ENCODE assay signal across 12 cellular contexts in the genomic region with DNA sequence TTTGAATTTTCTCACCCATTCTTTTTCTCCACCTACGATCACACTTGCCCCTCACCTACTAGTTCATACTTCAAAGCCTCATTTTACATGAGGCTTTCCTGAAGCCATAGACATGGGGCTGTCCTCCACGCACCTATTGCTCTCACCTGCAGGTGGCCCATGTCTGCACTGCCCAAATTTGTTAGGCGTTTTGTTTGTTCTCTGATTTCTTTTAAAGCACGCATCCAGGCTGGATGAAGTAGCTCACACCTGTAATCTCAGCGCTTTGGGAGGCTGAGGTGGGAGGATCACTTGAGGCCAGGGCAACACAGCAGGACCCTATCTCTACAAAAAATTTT.
A peak's percentile ranks its signal among the peaks of the same experiment; 100 is the strongest.
DNase-seq lines count a peak whose midpoint lies in the region; ATAC-seq, FAIRE-seq and TF ChIP-seq lines count a peak whose summit lies in the region.
"Had no signal": no experiment of that assay in that cellular context is flagged by ENCODE, and none has a peak within 500 bp of the region (broad histone marks: within the 10 kb centered on the region; RNA-seq: fewer than 3 reads in every experiment).

No MANE protein-coding gene starts in this region.

- peaks cover 5% of the 10 kb centered on the region; the same call in 1 of the 2 replicates for H3F3A ChIP-seq in Loucy (ENCODE audit: low read depth)

- H3K9me3 Mint-ChIP-seq in CD4-positive, alpha-beta T cell, result no peaks in the 10 kb centered on the region

- SMC1A ChIA-PET in GM12878 (lab: Charles Lee; ENCODE audit: uncharacterized antibody, unreplicated experiment), result interaction anchor here (0.9 to 14.9 kb wide), 20 partner anchors 4 to 264 kb away, joined by 3 to 304 read pairs (median 7); no protein-coding TSS in a partner anchor

- no peaks in the 10 kb centered on the region for H3K9me2 ChIP-seq in Loucy (replicated peaks; ENCODE audit: low read depth, low read length)

- H3K27ac ChIP-seq in CD4-positive, alpha-beta T cell (ENCODE audit: low read depth, low read length), result peak overlapping the region; percentile 83
- peak overlapping the region; percentile 52 for H3K27ac ChIP-seq in GM12878 (ENCODE audit: control insufficient read depth, insufficient read depth)
- H3K27ac ChIP-seq: left ventricle myocardium inferior, suprapubic skin had no signal

- H2AFZ ChIP-seq in Loucy (ENCODE audit: low read length) (peak overlapping the region; percentile 62), GM12878 (ENCODE audit: control insufficient read depth, low read depth, low read length) (peak overlapping the region; percentile 88)

- H3K9me3 ChIP-seq in CD4-positive, alpha-beta T cell (ENCODE audit: control insufficient read depth, low read length), result no peaks in the 10 kb centered on the region
- no peaks in the 10 kb centered on the region for H3K9me3 ChIP-seq in Loucy (ENCODE audit: insufficient read depth, low read depth, low read length)
- H3K9me3 ChIP-seq in GM12878 (replicated peaks; ENCODE audit: control insufficient read depth, insufficient read depth, low read length), result no peaks in the 10 kb centered on the region; the same call in 2 of the 3 replicates
- H3K9me3 ChIP-seq: suprapubic skin had no signal

- DNase-seq in CD4-positive, alpha-beta T cell, result peak in 2 of 10 experiments; percentile 31 to 38
- no peak for DNase-seq in GM12878 (ENCODE audit: low read depth, low spot score)
- DNase-seq in NCI-H524 (lab: John Stamatoyannopoulos, UW), result no peak
- no peak for DNase-seq in NCI-H1694 treated with DMSO at 0.1 percent for 48 hours (lab: John Stamatoyannopoulos, UW)
- DNase-seq: GOT3, left ventricle myocardium inferior, RPMI8226 had no signal

- TF ChIP-seq EP300 in GM12878 (IDR thresholded peaks at IDR 0.05; ENCODE audit: borderline replicate concordance in 1 of 2, control insufficient read depth in 1 of 2, low read depth in 2 of 2, low read length in 2 of 2), result no peak

- H3K27me3 ChIP-seq in CD4-positive, alpha-beta T cell (ENCODE audit: control insufficient read depth, insufficient read depth, low read length), result no peaks in the 10 kb centered on the region
- no peaks in the 10 kb centered on the region for H3K27me3 ChIP-seq in Loucy (ENCODE audit: insufficient read depth, low read length, poor library complexity, severe bottlenecking)
- H3K27me3 ChIP-seq in GM12878 (replicated peaks in 1 of 2; ENCODE audit: control insufficient read depth in 2 of 2, insufficient read depth in 2 of 2, low read length in 1 of 2), result no peaks in the 10 kb centered on the region
- H3K27me3 ChIP-seq: suprapubic skin had no signal

- H3K79me2 ChIP-seq in Loucy (ENCODE audit: insufficient read depth, low read length) (peaks cover 68% of the 10 kb centered on the region), GM12878 (ENCODE audit: control insufficient read depth, insufficient read depth, low read length) (peaks cover 4% of the 10 kb centered on the region)

- peaks cover 23% of the 10 kb centered on the region for H4K20me1 ChIP-seq in Loucy (ENCODE audit: insufficient read depth, low read length, poor library complexity, severe bottlenecking)
- H4K20me1 ChIP-seq in GM12878 (ENCODE audit: control insufficient read depth, insufficient read depth), result no peaks in the 10 kb centered on the region

- H3K4me2 ChIP-seq in Loucy (ENCODE audit: low read depth, low read length, poor library complexity, severe bottlenecking), result peak overlapping the region; percentile 92
- peak overlapping the region; percentile 92 for H3K4me2 ChIP-seq in GM12878 (ENCODE audit: control insufficient read depth, insufficient read depth)

- TF ChIP-seq RAD21 in GM12878 (IDR thresholded peaks at IDR 0.05; ENCODE audit: insufficient read depth, low read depth, low read length), result peak; percentile 33; the same call in 1 of the 2 replicates

- peaks cover 52% of the 10 kb centered on the region for H3K4me1 Mint-ChIP-seq in CD4-positive, alpha-beta T cell (ENCODE audit: low read depth)

- RAD21 ChIA-PET in GM12878 (lab: Charles Lee; ENCODE audit: unreplicated experiment), result interaction anchor here (1.0 to 5.6 kb wide), 17 partner anchors 8 to 267 kb away, joined by 3 to 70 read pairs (median 9); a partner anchor contains a TSS

- intact Hi-C loops in CD4-positive, alpha-beta T cell (cut with DNase I, micrococcal nuclease), result loop anchor here (1.0 to 2.0 kb wide), 2 partner anchors 8 to 28 kb away; no protein-coding TSS in a partner anchor
- intact Hi-C loops in GM12878 (cut with micrococcal nuclease; ENCODE audit: unreplicated experiment), result no loop called here

- peak; percentile 64 for ATAC-seq in CD4-positive, alpha-beta T cell (ENCODE audit: poor library complexity)
- ATAC-seq in GM18868 (IDR thresholded peaks at IDR 0.05; ENCODE audit: unreplicated experiment), result peak; percentile 27
- ATAC-seq in GM12878, result peak; percentile 53
- ATAC-seq in SK-N-SH treated with all-trans-retinoic acid at 6 μM for 48 hours, result no peak
- no peak for ATAC-seq in GM21447 (IDR thresholded peaks at IDR 0.05; ENCODE audit: unreplicated experiment)

- TF ChIP-seq CTCF in CD4-positive, alpha-beta T cell (IDR thresholded peaks at IDR 0.05), result peak; percentile 48
- TF ChIP-seq CTCF in Loucy (conservative IDR thresholded peaks at IDR 0.05; ENCODE audit: low read length) (peak; percentile 52), GM12878 (IDR thresholded peaks at IDR 0.05 in 2 of 3, conservative IDR thresholded peaks at IDR 0.05 in 1 of 3; ENCODE audit: control insufficient read depth in 2 of 3, extremely low read depth in 1 of 3, insufficient read depth in 1 of 3, low read depth in 3 of 3, low read length in 3 of 3) (peak; percentile 5 to 37 (median 34); a peak in 4 of 6 replicates)

- TF ChIP-seq POLR2A in GM12878 (IDR thresholded peaks at IDR 0.05; ENCODE audit: low read depth, low read length), result no peak

- H3K4me3 ChIP-seq in Loucy (ENCODE audit: low read length, poor library complexity, severe bottlenecking) (peak overlapping the region; percentile 91), GM12878 (peak overlapping the region; percentile 67; the same call in 1 of the 2 replicates)
- H3K4me3 ChIP-seq: left ventricle myocardium inferior had no signal

- H3K36me3 ChIP-seq in Loucy (ENCODE audit: insufficient read depth, low read length) (no peaks in the 10 kb centered on the region), GM12878 (ENCODE audit: control insufficient read depth in 2 of 2, insufficient read depth in 2 of 2, low read length in 1 of 2) (no peaks in the 10 kb centered on the region)
- H3K36me3 ChIP-seq: left ventricle myocardium inferior, suprapubic skin had no signal

- no peak for FAIRE-seq in GM12878 (lab: Jason Lieb, UNC)

- in situ Hi-C loops in GM12878 (cut with MboI), result no loop called here

- H3K4me3 Mint-ChIP-seq in CD4-positive, alpha-beta T cell, result peak overlapping the region; percentile 92

- H3K36me3 Mint-ChIP-seq in CD4-positive, alpha-beta T cell (ENCODE audit: low read depth), result peaks cover 3% of the 10 kb centered on the region

- H3K4me1 ChIP-seq in Loucy (ENCODE audit: insufficient read depth, low read length, poor library complexity, severe bottlenecking) (peaks cover 62% of the 10 kb centered on the region), GM12878 (ENCODE audit: control insufficient read depth, insufficient read depth, low read length) (peaks cover 23% of the 10 kb centered on the region)
- H3K4me1 ChIP-seq: left ventricle myocardium inferior, suprapubic skin had no signal

- H3K9ac ChIP-seq in Loucy (ENCODE audit: low read depth, low read length, poor library complexity, severe bottlenecking), result peak overlapping the region; percentile 97
- H3K9ac ChIP-seq in GM12878 (ENCODE audit: control insufficient read depth, insufficient read depth, low read length), result no peak overlapping the region; the same call in 1 of the 2 replicates

- no peaks in the 10 kb centered on the region for H3K27me3 Mint-ChIP-seq in CD4-positive, alpha-beta T cell

- 19% methylated on average over 5 of the region's 5 CpGs for WGBS in GM12878 (ENCODE audit: insufficient coverage, insufficient replicate concordance, low lambda C conversion rate, missing lambda C conversion rate)

- BruUV-seq in GM12878 (replicated peaks; lab: Mats Ljungman, UMichigan), result no TSS peak

- POLR2A ChIA-PET in CD4-positive, alpha-beta T cell (lab: Charles Lee), result interaction anchor here (0.5 to 3.3 kb wide), 19 partner anchors 7 to 204 kb away, joined by 3 to 53 read pairs (median 4); a partner anchor contains a TSS
- POLR2A ChIA-PET in GM12878 (lab: Charles Lee), result interaction anchor here (0.9 to 5.5 kb wide), 13 partner anchors 7 to 267 kb away, joined by 3 to 87 read pairs (median 6); a partner anchor contains a TSS

- H3K27ac Mint-ChIP-seq in CD4-positive, alpha-beta T cell, result peak overlapping the region; percentile 96

- CTCF ChIA-PET in CD4-positive, alpha-beta T cell (lab: Charles Lee), result interaction anchor here (0.8 to 3.8 kb wide), 9 partner anchors 8 to 51 kb away, joined by 3 to 34 read pairs (median 6); no protein-coding TSS in a partner anchor
- CTCF ChIA-PET in GM12878 (lab: Yijun Ruan, JAX), result interaction anchor here (1.0 to 4.6 kb wide), 11 partner anchors 8 to 108 kb away, joined by 3 to 91 read pairs (median 11); no protein-coding TSS in a partner anchor

TF ChIP-seq in GM12878, 131 proteins besides CTCF, POLR2A, EP300 and RAD21 (continues in another document):
- TF ChIP-seq SREBF2 (IDR thresholded peaks at IDR 0.05; ENCODE audit: low read length) (no peak), FOXK2 (IDR thresholded peaks at IDR 0.05) (no peak), SMARCA5 (IDR thresholded peaks at IDR 0.05) (peak; percentile 72; the same call in 1 of the 2 replicates)

TF ChIP-seq in SK-N-SH treated with all-trans-retinoic acid at 6 μM for 48 hours, 23 proteins besides CTCF, POLR2A, EP300 and RAD21 (continues in another document):
- TF ChIP-seq BACH2 (CRISPR knock-in tag; IDR thresholded peaks at IDR 0.05; ENCODE audit: borderline replicate concordance), result no peak
- no peak for TF ChIP-seq ZNF565 (CRISPR knock-in tag; conservative IDR thresholded peaks at IDR 0.05; ENCODE audit: low read depth)
- no peak for TF ChIP-seq ISL1 (CRISPR knock-in tag; IDR thresholded peaks at IDR 0.05)
- TF ChIP-seq, protein P1, sequence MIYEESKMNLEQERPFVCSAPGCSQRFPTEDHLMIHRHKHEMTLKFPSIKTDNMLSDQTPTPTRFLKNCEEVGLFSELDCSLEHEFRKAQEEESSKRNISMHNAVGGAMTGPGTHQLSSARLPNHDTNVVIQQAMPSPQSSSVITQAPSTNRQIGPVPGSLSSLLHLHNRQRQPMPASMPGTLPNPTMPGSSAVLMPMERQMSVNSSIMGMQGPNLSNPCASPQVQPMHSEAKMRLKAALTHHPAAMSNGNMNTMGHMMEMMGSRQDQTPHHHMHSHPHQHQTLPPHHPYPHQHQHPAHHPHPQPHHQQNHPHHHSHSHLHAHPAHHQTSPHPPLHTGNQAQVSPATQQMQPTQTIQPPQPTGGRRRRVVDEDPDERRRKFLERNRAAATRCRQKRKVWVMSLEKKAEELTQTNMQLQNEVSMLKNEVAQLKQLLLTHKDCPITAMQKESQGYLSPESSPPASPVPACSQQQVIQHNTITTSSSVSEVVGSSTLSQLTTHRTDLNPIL (CRISPR knock-in tag; IDR thresholded peaks at IDR 0.05; ENCODE audit: low read depth), result no peak

Comparison
In these comparisons a context has a peak if more than half of its experiments do, and no peak if none do; other contexts are left out.
1. ATAC-seq: peak in CD4-positive, alpha-beta T cell (single experiment), GM18868 (single experiment) and GM12878 (single experiment); none in SK-N-SH treated with all-trans-retinoic acid at 6 μM for 48 hours (single experiment) and GM21447 (single experiment).
2. Peak in every context shown above with its lines, with median percentiles within 50 percentile points of each other: CTCF ChIP-seq.